Comparison of ENCODE assay signal across 1 cellular context in genomic region chr6:11766589-11767450, GRCh38.
TF ChIP-seq lines count a peak whose summit lies in the region.

No MANE protein-coding gene starts in this region.

TF ChIP-seq in Ishikawa, 13 proteins besides CTCF, POLR2A, EP300 and RAD21 (continued from another document):
- no peak for TF ChIP-seq REST (IDR thresholded peaks at IDR 0.05; ENCODE audit: low read depth)
